7 cellular contexts compared by ENCODE assay signal in the genomic region with DNA sequence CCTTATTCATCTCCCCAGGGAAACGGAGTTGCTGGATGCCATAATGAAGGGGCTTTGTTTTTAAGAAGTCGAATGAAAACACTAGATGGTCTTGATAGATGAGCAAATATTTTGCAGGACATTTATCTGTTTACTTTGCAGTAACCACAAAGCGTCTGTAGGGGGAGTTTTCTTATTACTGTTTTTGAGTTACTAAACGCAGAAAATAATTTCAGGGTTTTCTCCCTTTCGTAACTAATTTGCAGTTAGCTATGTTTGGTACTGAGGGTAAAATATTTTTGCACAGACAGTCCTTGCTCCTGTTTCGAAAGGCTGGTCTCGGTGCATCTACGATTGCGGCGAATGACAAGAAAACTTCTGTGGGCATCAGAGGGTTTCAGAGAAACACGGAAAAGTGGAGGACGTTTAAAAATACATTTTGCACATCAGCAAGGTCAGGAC.
DNase-seq lines count a peak whose midpoint lies in the region; ATAC-seq and TF ChIP-seq lines count a peak whose summit lies in the region.

No MANE protein-coding gene starts in this region.

- H3K36me3 ChIP-seq in GM23248 (ENCODE audit: low read depth) (no peaks in the 10 kb centered on the region), sigmoid colon (no peaks in the 10 kb centered on the region)

- no peaks in the 10 kb centered on the region for H3K9me2 ChIP-seq in GM23248 (ENCODE audit: insufficient read depth)

- WGBS in GM23248 (ENCODE audit: low coverage in 1 of 2, low lambda C conversion rate in 2 of 2, missing lambda C conversion rate in 2 of 2), 2 experiments, result 2 to 4% methylated on average over 12 of the region's 12 CpGs
- 63 to 79% methylated on average over 12 of the region's 12 CpGs for WGBS in sigmoid colon, 2 donors

- H3K27me3 ChIP-seq in GM23248 (replicated peaks; ENCODE audit: insufficient read depth), result no peaks in the 10 kb centered on the region
- H3K27me3 ChIP-seq in sigmoid colon, result no peaks in the 10 kb centered on the region

- intact Hi-C loops in sigmoid colon (cut with DNase I), result no loop called here

- no peak for ATAC-seq in HG03097 (IDR thresholded peaks at IDR 0.05; ENCODE audit: low FRiP score, unreplicated experiment)

- no peak overlapping the region for H3K9ac ChIP-seq in GM23248

- TF ChIP-seq POLR2A in erythroblast (IDR thresholded peaks at IDR 0.05; ENCODE audit: low read length) (no peak), sigmoid colon (IDR thresholded peaks at IDR 0.05) (no peak)

- peak; percentile 57 for DNase-seq in GM23248
- peak; percentile 9 for DNase-seq in NCI-H460 (ENCODE audit: extremely low read depth, low read depth)
- DNase-seq in erythroblast (lab: John Stamatoyannopoulos, UW), result peak; percentile 7 to 18
- no peak for DNase-seq in sigmoid colon
- no peak for DNase-seq in stimulated activated naive CD4-positive, alpha-beta T cell (lab: John Stamatoyannopoulos, UW)
- no peak for DNase-seq in HCEC 1CT

- in situ Hi-C loops in GM23248 (cut with MboI), result no loop called here

- H3K27ac ChIP-seq in GM23248 (no peak overlapping the region), sigmoid colon (no peak overlapping the region)

- H3K4me3 ChIP-seq in GM23248 (no peak overlapping the region), sigmoid colon (no peak overlapping the region)

- peak overlapping the region; percentile 35 for H3K4me2 ChIP-seq in GM23248 (ENCODE audit: unreplicated experiment)

- no peak overlapping the region for H2AFZ ChIP-seq in GM23248

- H3F3A ChIP-seq in GM23248 (ENCODE audit: insufficient read depth), result no peaks in the 10 kb centered on the region

- no peaks in the 10 kb centered on the region for H3K9me3 ChIP-seq in GM23248 (ENCODE audit: low read depth)
- no peaks in the 10 kb centered on the region for H3K9me3 ChIP-seq in sigmoid colon

- TF ChIP-seq CTCF in sigmoid colon (IDR thresholded peaks at IDR 0.05), result peak in 3 of 4 experiments; percentile 9 to 52 (median 14)

- peaks cover 14% of the 10 kb centered on the region for H3K4me1 ChIP-seq in GM23248 (ENCODE audit: insufficient read depth)
- peaks cover 0 to 10% (median 3%) of the 10 kb centered on the region in 4 donors for H3K4me1 ChIP-seq in sigmoid colon

- H3K79me2 ChIP-seq in GM23248 (ENCODE audit: insufficient read depth), result no peaks in the 10 kb centered on the region

- no peak for TF ChIP-seq EP300 in sigmoid colon (IDR thresholded peaks at IDR 0.05)

- no peaks in the 10 kb centered on the region for H4K20me1 ChIP-seq in GM23248 (ENCODE audit: insufficient read depth)

Comparison
In these comparisons a context has a peak if more than half of its experiments do, and no peak if none do; other contexts are left out.
1. DNase-seq: peak in GM23248 (single experiment), NCI-H460 (single experiment) and erythroblast (2 of 2); none in sigmoid colon (single experiment), stimulated activated naive CD4-positive, alpha-beta T cell (0 of 6) and HCEC 1CT (single experiment).